Comparison of ENCODE assay signal across 9 cellular contexts in genomic region chr3:157438371-157438735, GRCh38. TPM values are rescaled to one million over a fixed set of nuclear protein-coding genes. Genes with fewer than 3 reads are reported as not detected.
DNase-seq lines count a peak whose midpoint lies in the region; ATAC-seq and TF ChIP-seq lines count a peak whose summit lies in the region.
"Had no signal": no experiment of that assay in that cellular context is flagged by ENCODE, and none has a peak within 500 bp of the region (broad histone marks: within the 10 kb centered on the region; RNA-seq: fewer than 3 reads in every experiment).

No MANE protein-coding gene starts in this region.

- H3K4me3 ChIP-seq in right atrium auricular region (peak overlapping the region; percentile 43 to 58), smooth muscle cell (peak overlapping the region; percentile 63)
- no peak overlapping the region for H3K4me3 ChIP-seq in effector memory CD4-positive, alpha-beta T cell (ENCODE audit: insufficient read depth, low read depth, low read length, poor library complexity, severe bottlenecking)

- peak overlapping the region; percentile 93 for H3K4me2 ChIP-seq in smooth muscle cell

- no peaks in the 10 kb centered on the region for H3K9me3 ChIP-seq in right atrium auricular region
- H3K9me3 ChIP-seq in smooth muscle cell (replicated peaks; ENCODE audit: low read depth): no peaks in the 10 kb centered on the region
- no peaks in the 10 kb centered on the region for H3K9me3 ChIP-seq in effector memory CD4-positive, alpha-beta T cell (ENCODE audit: control insufficient read depth, low read length)

- H3K27ac ChIP-seq in right atrium auricular region (peak overlapping the region in 1 of 2 donors; percentile 26), smooth muscle cell (ENCODE audit: low read depth) (no peak overlapping the region)
- H3K27ac ChIP-seq in effector memory CD4-positive, alpha-beta T cell (ENCODE audit: insufficient read depth, low read length, poor library complexity, severe bottlenecking): no peak overlapping the region

- H3K27me3 ChIP-seq in right atrium auricular region (no peaks in the 10 kb centered on the region), smooth muscle cell (ENCODE audit: low read depth) (peaks cover 29% of the 10 kb centered on the region)
- peaks cover 3% of the 10 kb centered on the region for H3K27me3 ChIP-seq in effector memory CD4-positive, alpha-beta T cell (replicated peaks; ENCODE audit: control insufficient read depth, insufficient read depth, low read length, poor library complexity, severe bottlenecking)

- peak; percentile 61 for ATAC-seq in SK-N-SH treated with all-trans-retinoic acid at 6 μM for 48 hours
- no peak for ATAC-seq in GM19397 (IDR thresholded peaks at IDR 0.05; ENCODE audit: unreplicated experiment)

- H3F3A ChIP-seq in smooth muscle cell (ENCODE audit: low read depth): no peaks in the 10 kb centered on the region

- no peak overlapping the region for H3K9ac ChIP-seq in smooth muscle cell (ENCODE audit: low read depth)

- no peaks in the 10 kb centered on the region for H4K20me1 ChIP-seq in smooth muscle cell (ENCODE audit: low read depth)

- WGBS in smooth muscle cell (ENCODE audit: low lambda C conversion rate): 6% methylated on average over 12 of the region's 12 CpGs

- H3K4me1 ChIP-seq in right atrium auricular region: peaks cover 0 to 14% of the 10 kb centered on the region in 2 donors
- H3K4me1 ChIP-seq in smooth muscle cell (ENCODE audit: low read depth): peaks cover 13% of the 10 kb centered on the region
- H3K4me1 ChIP-seq in effector memory CD4-positive, alpha-beta T cell (ENCODE audit: control insufficient read depth, insufficient read depth, low read length, poor library complexity, severe bottlenecking): no peaks in the 10 kb centered on the region

- TF ChIP-seq CTCF in right atrium auricular region (IDR thresholded peaks at IDR 0.05) (no peak), smooth muscle cell (IDR thresholded peaks at IDR 0.05; ENCODE audit: borderline replicate concordance, insufficient read depth, poor library complexity, severe bottlenecking) (no peak)

- DNase-seq in NCI-H1417 (lab: John Stamatoyannopoulos, UW) (peak in 2 of 3 experiments; percentile 74 to 79), NCI-H1417 treated with DMSO at 0.1 percent for 48 hours (lab: John Stamatoyannopoulos, UW) (no peak), right atrium auricular region (ENCODE audit: low spot score) (no peak), smooth muscle cell (lab: John Stamatoyannopoulos, UW; ENCODE audit: unreplicated experiment) (no peak), superior temporal gyrus (ENCODE audit: extremely low spot score) (no peak)
- no peak for DNase-seq in effector memory CD4-positive, alpha-beta T cell
- DNase-seq: activated CD4-positive, CD25-positive, alpha-beta regulatory T cell treated with anti-CD3 and anti-CD28 coated beads, Interleukin-2, amount 50 U/mL, for 72 hours had no signal

- H3K36me3 ChIP-seq in right atrium auricular region (no peaks in the 10 kb centered on the region), smooth muscle cell (ENCODE audit: low read depth) (no peaks in the 10 kb centered on the region)
- no peaks in the 10 kb centered on the region for H3K36me3 ChIP-seq in effector memory CD4-positive, alpha-beta T cell (ENCODE audit: control insufficient read depth, insufficient read depth, low read length)

- no peaks in the 10 kb centered on the region for H3K79me2 ChIP-seq in smooth muscle cell (ENCODE audit: low read depth)

- H2AFZ ChIP-seq in smooth muscle cell (ENCODE audit: low read depth): peak overlapping the region; percentile 29

TF ChIP-seq in SK-N-SH treated with all-trans-retinoic acid at 6 μM for 48 hours, 23 proteins besides CTCF, POLR2A, EP300 and RAD21:
- TF ChIP-seq TOX (CRISPR knock-in tag; IDR thresholded peaks at IDR 0.05; ENCODE audit: borderline replicate concordance) (no peak), BACH2 (CRISPR knock-in tag; IDR thresholded peaks at IDR 0.05; ENCODE audit: borderline replicate concordance) (no peak), PPARA (CRISPR knock-in tag; IDR thresholded peaks at IDR 0.05; ENCODE audit: borderline replicate concordance) (no peak), ZNF565 (CRISPR knock-in tag; conservative IDR thresholded peaks at IDR 0.05; ENCODE audit: low read depth) (no peak), CSDC2 (CRISPR knock-in tag; IDR thresholded peaks at IDR 0.05) (no peak), GLIS3 (CRISPR knock-in tag; IDR thresholded peaks at IDR 0.05) (no peak), ZFP30 (CRISPR knock-in tag; IDR thresholded peaks at IDR 0.05) (no peak), ZFP3 (CRISPR knock-in tag; IDR thresholded peaks at IDR 0.05) (no peak), OSR1 (CRISPR knock-in tag; IDR thresholded peaks at IDR 0.05) (no peak), ESRRG (CRISPR knock-in tag; IDR thresholded peaks at IDR 0.05) (no peak)
- TF ChIP-seq, protein P1, sequence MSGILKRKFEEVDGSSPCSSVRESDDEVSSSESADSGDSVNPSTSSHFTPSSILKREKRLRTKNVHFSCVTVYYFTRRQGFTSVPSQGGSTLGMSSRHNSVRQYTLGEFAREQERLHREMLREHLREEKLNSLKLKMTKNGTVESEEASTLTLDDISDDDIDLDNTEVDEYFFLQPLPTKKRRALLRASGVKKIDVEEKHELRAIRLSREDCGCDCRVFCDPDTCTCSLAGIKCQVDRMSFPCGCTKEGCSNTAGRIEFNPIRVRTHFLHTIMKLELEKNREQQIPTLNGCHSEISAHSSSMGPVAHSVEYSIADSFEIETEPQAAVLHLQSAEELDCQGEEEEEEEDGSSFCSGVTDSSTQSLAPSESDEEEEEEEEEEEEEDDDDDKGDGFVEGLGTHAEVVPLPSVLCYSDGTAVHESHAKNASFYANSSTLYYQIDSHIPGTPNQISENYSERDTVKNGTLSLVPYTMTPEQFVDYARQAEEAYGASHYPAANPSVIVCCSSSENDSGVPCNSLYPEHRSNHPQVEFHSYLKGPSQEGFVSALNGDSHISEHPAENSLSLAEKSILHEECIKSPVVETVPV (CRISPR knock-in tag; IDR thresholded peaks at IDR 0.05): no peak
- TF ChIP-seq, protein P2, sequence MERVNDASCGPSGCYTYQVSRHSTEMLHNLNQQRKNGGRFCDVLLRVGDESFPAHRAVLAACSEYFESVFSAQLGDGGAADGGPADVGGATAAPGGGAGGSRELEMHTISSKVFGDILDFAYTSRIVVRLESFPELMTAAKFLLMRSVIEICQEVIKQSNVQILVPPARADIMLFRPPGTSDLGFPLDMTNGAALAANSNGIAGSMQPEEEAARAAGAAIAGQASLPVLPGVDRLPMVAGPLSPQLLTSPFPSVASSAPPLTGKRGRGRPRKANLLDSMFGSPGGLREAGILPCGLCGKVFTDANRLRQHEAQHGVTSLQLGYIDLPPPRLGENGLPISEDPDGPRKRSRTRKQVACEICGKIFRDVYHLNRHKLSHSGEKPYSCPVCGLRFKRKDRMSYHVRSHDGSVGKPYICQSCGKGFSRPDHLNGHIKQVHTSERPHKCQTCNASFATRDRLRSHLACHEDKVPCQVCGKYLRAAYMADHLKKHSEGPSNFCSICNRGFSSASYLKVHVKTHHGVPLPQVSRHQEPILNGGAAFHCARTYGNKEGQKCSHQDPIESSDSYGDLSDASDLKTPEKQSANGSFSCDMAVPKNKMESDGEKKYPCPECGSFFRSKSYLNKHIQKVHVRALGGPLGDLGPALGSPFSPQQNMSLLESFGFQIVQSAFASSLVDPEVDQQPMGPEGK (CRISPR knock-in tag; IDR thresholded peaks at IDR 0.05; ENCODE audit: borderline replicate concordance): no peak

RNA-seq across cellular contexts. Expression of gene PTX3, which starts 1.7 kb away (rescaled TPM):
- total RNA-seq in right atrium auricular region (1 to 10 TPM in 1 of 2 donors, under 1 TPM in 1; 0.59 to 2.6 TPM), smooth muscle cell (12.4 and 15.1 TPM in 2 replicates)
- 11.6 and 18.4 TPM in 2 replicates for polyA plus RNA-seq in smooth muscle cell

Comparison
In these comparisons a context has a peak if more than half of its experiments do, and no peak if none do; other contexts are left out.
1. DNase-seq: peak in NCI-H1417 (2 of 3); none in NCI-H1417 treated with DMSO at 0.1 percent for 48 hours (single experiment), right atrium auricular region (single experiment), smooth muscle cell (single experiment), superior temporal gyrus (single experiment) and effector memory CD4-positive, alpha-beta T cell (0 of 3).